ENCODE assay signal across 15 cellular contexts in genomic region chr18:79657342-79657996, GRCh38. TPM values are rescaled to one million over a fixed set of nuclear protein-coding genes. Genes with fewer than 3 reads are reported as not detected.
DNase-seq lines count a peak whose midpoint lies in the region; ATAC-seq and TF ChIP-seq lines count a peak whose summit lies in the region.
"Had no signal": no experiment of that assay in that cellular context is flagged by ENCODE, and none has a peak within 500 bp of the region (broad histone marks: within the 10 kb centered on the region; RNA-seq: fewer than 3 reads in every experiment).

No MANE protein-coding gene starts in this region.

- no peak overlapping the region for H3K14ac ChIP-seq in H9 (ENCODE audit: insufficient read depth, low read length)
- peak overlapping the region; percentile 67 for H3K14ac ChIP-seq in neuronal stem cell (ENCODE audit: low read length)

- H3K4me2 ChIP-seq in H9 (ENCODE audit: insufficient read depth, insufficient read length, low read length) (no peak overlapping the region), neuronal stem cell (ENCODE audit: insufficient read depth, low read length, poor library complexity, severe bottlenecking) (no peak overlapping the region)
- H3K4me2 ChIP-seq: smooth muscle cell had no signal

- no peak overlapping the region for H2BK15ac ChIP-seq in H9 (ENCODE audit: low read depth, low read length)
- H2BK15ac ChIP-seq in neuronal stem cell (ENCODE audit: low read length) = peak overlapping the region; percentile 18

- H3K56ac ChIP-seq in H9 (ENCODE audit: insufficient read length, low read depth, low read length) = no peak overlapping the region

- no peaks in the 10 kb centered on the region for H3K36me3 ChIP-seq in breast epithelium
- H3K36me3 ChIP-seq in neuronal stem cell (replicated peaks in 1 of 2; ENCODE audit: control insufficient read depth in 2 of 2, insufficient read depth in 2 of 2, low read length in 2 of 2) = no peaks in the 10 kb centered on the region
- H3K36me3 ChIP-seq: ovary, stomach had no signal

- no peaks in the 10 kb centered on the region for H3K79me2 ChIP-seq in H9 (ENCODE audit: insufficient read depth, low read length)

- H3K9me3 ChIP-seq in H9 (ENCODE audit: control insufficient read depth, low read depth, low read length) = no peaks in the 10 kb centered on the region
- no peaks in the 10 kb centered on the region for H3K9me3 ChIP-seq in breast epithelium
- peaks cover 0 to 3% of the 10 kb centered on the region in 2 donors for H3K9me3 ChIP-seq in neuronal stem cell (replicated peaks in 1 of 2; ENCODE audit: control insufficient read depth in 2 of 2, insufficient read depth in 1 of 2, low read depth in 1 of 2, low read length in 2 of 2)
- H3K9me3 ChIP-seq: ovary, stomach had no signal

- no CpG with 5 or more reads among the region's 21 CpGs for WGBS in H9 (ENCODE audit: extremely low coverage, insufficient read length, low lambda C conversion rate)
- WGBS in neuronal stem cell (ENCODE audit: extremely low coverage in 2 of 2, insufficient read length in 2 of 2, insufficient replicate concordance in 1 of 2), 2 donors = no CpG with 5 or more reads among the region's 21 CpGs

- TF ChIP-seq CTCF in H9 (conservative IDR thresholded peaks at IDR 0.05) (peak; percentile 22; the same call in 1 of the 3 replicates), breast epithelium (IDR thresholded peaks at IDR 0.05) (peak in 1 of 3 donors; percentile 29), GM20000 (IDR thresholded peaks at IDR 0.05; ENCODE audit: extremely low read depth, missing control alignments) (no peak)

- H3K23me2 ChIP-seq in H9 (ENCODE audit: insufficient read length, low read depth, low read length, poor library complexity, severe bottlenecking) = no peaks in the 10 kb centered on the region

- H3K23ac ChIP-seq in H9 (ENCODE audit: insufficient read length, low read depth, low read length) = no peak overlapping the region
- no peak overlapping the region for H3K23ac ChIP-seq in neuronal stem cell (ENCODE audit: low read depth, low read length, poor library complexity)

- H3K27ac Mint-ChIP-seq in H9 = no peak overlapping the region; a peak in 1 of 7 replicates
- no peak overlapping the region for H3K27ac Mint-ChIP-seq in immature natural killer cell
- H3K27ac Mint-ChIP-seq: activated CD8-positive, alpha-beta memory T cell treated with anti-CD3 and anti-CD28 coated beads, Interleukin-2, amount 10 ng/mL, durations not matched to agents 7 days and 5 days had no signal

- peaks cover 23% of the 10 kb centered on the region for H3K27me3 Mint-ChIP-seq in H9 (ENCODE audit: low read depth)
- peaks cover 5 to 6% (median 6%) of the 10 kb centered on the region in 3 donors for H3K27me3 Mint-ChIP-seq in immature natural killer cell (ENCODE audit: low read depth in 3 of 3)

- no peak overlapping the region for H2BK5ac ChIP-seq in H9 (ENCODE audit: insufficient read length, low read length)
- H2BK5ac ChIP-seq in neuronal stem cell (ENCODE audit: low read length) = peak overlapping the region; percentile 30

- peak; percentile 57 for DNase-seq in H9
- peak; percentile 90 for DNase-seq in NCI-H146 treated with DMSO at 0.1 percent for 48 hours (lab: John Stamatoyannopoulos, UW; ENCODE audit: unreplicated experiment)
- DNase-seq in breast epithelium (ENCODE audit: low spot score in 2 of 2) = peak in 1 of 2 donors; percentile 32
- no peak for DNase-seq in neuronal stem cell (ENCODE audit: low spot score)
- no peak for DNase-seq in immature natural killer cell
- no peak for DNase-seq in GM20000 (ENCODE audit: low spot score)
- DNase-seq: activated CD8-positive, alpha-beta memory T cell treated with anti-CD3 and anti-CD28 coated beads, Interleukin-2, amount 10 ng/mL, durations not matched to agents 7 days and 5 days; activated effector memory CD4-positive, alpha-beta T cell treated with anti-CD3 and anti-CD28 coated beads, Interleukin-2, amount 50 U/mL, for 16 hours; head of caudate nucleus; NCI-H446 treated with DMSO at 0.1 percent for 48 hours; ovary; stomach had no signal

- H3K4ac ChIP-seq in H9 (ENCODE audit: low read depth, low read length) (no peak overlapping the region), neuronal stem cell (ENCODE audit: low read length) (no peak overlapping the region)

- peaks cover 0 to 9% (median 0%) of the 10 kb centered on the region in 3 experiments; a peak in 1 of 7 replicates for H3K36me3 Mint-ChIP-seq in H9 (ENCODE audit: insufficient read depth in 1 of 3, low read depth in 3 of 3)
- H3K36me3 Mint-ChIP-seq in immature natural killer cell = no peaks in the 10 kb centered on the region

- no peaks in the 10 kb centered on the region for H4K20me1 ChIP-seq in H9 (ENCODE audit: control insufficient read depth, insufficient read depth, insufficient read length)

- H2BK12ac ChIP-seq in H9 (ENCODE audit: insufficient read length, low read depth, low read length) (no peak overlapping the region), neuronal stem cell (ENCODE audit: low read length) (no peak overlapping the region)

- H3K4me1 Mint-ChIP-seq in H9 (peaks cover 26 to 29% of the 10 kb centered on the region in 2 experiments), immature natural killer cell (no peaks in the 10 kb centered on the region)

- intact Hi-C loops in breast epithelium (cut with DNase I; ENCODE audit: low total_unique reads) = no loop called here

- H3T11ph ChIP-seq in H9 (ENCODE audit: low read length) = no peak overlapping the region

- H3K4me1 ChIP-seq in H9 (ENCODE audit: insufficient read depth, low read length) (peaks cover 5% of the 10 kb centered on the region; the same call in 1 of the 2 replicates), breast epithelium (no peaks in the 10 kb centered on the region), neuronal stem cell (ENCODE audit: control insufficient read depth in 2 of 2, insufficient read depth in 1 of 2, low read depth in 1 of 2, low read length in 2 of 2) (peaks cover 4 to 11% of the 10 kb centered on the region in 2 donors)

- H3K18ac ChIP-seq in H9 (ENCODE audit: insufficient read length, low read depth, low read length) (no peak overlapping the region), neuronal stem cell (ENCODE audit: low read length) (peak overlapping the region; percentile 89)

- H3K27me3 ChIP-seq in H9 (ENCODE audit: insufficient read depth, low read length) = no peaks in the 10 kb centered on the region
- H3K27me3 ChIP-seq in breast epithelium = no peaks in the 10 kb centered on the region
- peaks cover 0 to 25% (median 0%) of the 10 kb centered on the region in 3 experiments for H3K27me3 ChIP-seq in neuronal stem cell (ENCODE audit: control insufficient read depth in 3 of 3, insufficient read depth in 3 of 3, low read depth in 1 of 3, low read length in 3 of 3)
- H3K27me3 ChIP-seq: ovary had no signal

- H4K91ac ChIP-seq in H9 (ENCODE audit: insufficient read length, low read depth, low read length) (no peak overlapping the region), neuronal stem cell (ENCODE audit: low read depth, low read length, poor library complexity) (no peak overlapping the region)

- H2BK120ac ChIP-seq in H9 (ENCODE audit: low read depth, low read length, poor library complexity, severe bottlenecking) (no peak overlapping the region), neuronal stem cell (ENCODE audit: low read depth, low read length) (no peak overlapping the region)

- H3K4me3 ChIP-seq in breast epithelium (peak overlapping the region in 2 of 3 donors; percentile 31 to 43), neuronal stem cell (ENCODE audit: low read length in 2 of 2) (no peak overlapping the region)
- H3K4me3 ChIP-seq: coronary artery, ovary, smooth muscle cell had no signal

- H2AK5ac ChIP-seq in H9 (ENCODE audit: insufficient read length, low read length) = no peak overlapping the region
- no peak overlapping the region for H2AK5ac ChIP-seq in neuronal stem cell (ENCODE audit: low read depth, low read length)

- H2BK20ac ChIP-seq in H9 (ENCODE audit: low read depth, low read length, poor library complexity, severe bottlenecking) = no peak overlapping the region

- H3K9me3 Mint-ChIP-seq in H9 (peaks cover 3 to 6% of the 10 kb centered on the region in 2 experiments; a peak in 4 of 5 replicates), immature natural killer cell (peaks cover 0 to 2% (median 0%) of the 10 kb centered on the region in 6 donors)

- H3K79me1 ChIP-seq in H9 (ENCODE audit: insufficient read depth, low read depth, low read length, poor library complexity, severe bottlenecking) (no peaks in the 10 kb centered on the region), neuronal stem cell (ENCODE audit: low read depth, low read length) (no peaks in the 10 kb centered on the region)

- peak overlapping the region in 1 of 2 experiments; percentile 37; a peak in 2 of 5 replicates for H3K4me3 Mint-ChIP-seq in H9
- H3K4me3 Mint-ChIP-seq in immature natural killer cell = no peak overlapping the region
- H3K4me3 Mint-ChIP-seq: activated CD8-positive, alpha-beta memory T cell treated with anti-CD3 and anti-CD28 coated beads, Interleukin-2, amount 10 ng/mL, durations not matched to agents 7 days and 5 days had no signal

- TF ChIP-seq POLR2A in breast epithelium (IDR thresholded peaks at IDR 0.05) (no peak), GM18505 (IDR thresholded peaks at IDR 0.05; ENCODE audit: borderline replicate concordance, extremely low read depth, insufficient read depth, insufficient read length) (no peak)

- no peak for ATAC-seq in GM18505 (IDR thresholded peaks at IDR 0.05; ENCODE audit: unreplicated experiment)
- ATAC-seq: activated CD8-positive, alpha-beta memory T cell treated with anti-CD3 and anti-CD28 coated beads, Interleukin-2, amount 10 ng/mL, durations not matched to agents 7 days and 5 days had no signal

- no peak overlapping the region for H4K8ac ChIP-seq in H9 (replicated peaks; ENCODE audit: insufficient read length, low read depth, low read length)
- no peak overlapping the region for H4K8ac ChIP-seq in neuronal stem cell (ENCODE audit: low read depth, low read length)

- no peak overlapping the region for H4K5ac ChIP-seq in H9 (ENCODE audit: insufficient read length, low read depth, low read length)

- H3K9ac ChIP-seq in H9 (ENCODE audit: extremely low read depth, insufficient read length, low read length) (no peak overlapping the region), neuronal stem cell (ENCODE audit: low read depth, low read length, poor library complexity) (peak overlapping the region; percentile 63)

- no peak overlapping the region for H2AFZ ChIP-seq in H9 (ENCODE audit: low read length)
- peak overlapping the region; percentile 63 for H2AFZ ChIP-seq in neuronal stem cell (ENCODE audit: low read length)

- H3K27ac ChIP-seq in H9 (ENCODE audit: insufficient read length, low read depth, low read length) = no peak overlapping the region
- H3K27ac ChIP-seq in breast epithelium = peak overlapping the region; percentile 19 to 25
- H3K27ac ChIP-seq in neuronal stem cell (replicated peaks; ENCODE audit: low read length) = no peak overlapping the region
- H3K27ac ChIP-seq: coronary artery, ovary, stomach had no signal

RNA-seq across cellular contexts. Expression of gene CTDP1, which starts 22.1 kb away (rescaled TPM):
- total RNA-seq in H9 (2021) (31.9 and 33.7 TPM in 2 replicates), breast epithelium (10 to 100 TPM; 15.0 to 21.0 (median 19.9) TPM)
- 10.5 TPM for polyA plus RNA-seq in neuronal stem cell (2013, experiment 1 of 2)
- polyA plus RNA-seq in neuronal stem cell (2013, experiment 2 of 2) = 11.0 TPM
- 10 to 100 TPM in 1 of 3 donors, 1 to 10 TPM in 2; 6.6 to 20.3 (median 9.3) TPM for polyA plus RNA-seq in immature natural killer cell

Comparison
In these comparisons a context has a peak if more than half of its experiments do, and no peak if none do; other contexts are left out.
1. DNase-seq: peak in H9 (single experiment) and NCI-H146 treated with DMSO at 0.1 percent for 48 hours (single experiment); none in neuronal stem cell (single experiment), immature natural killer cell (0 of 3) and GM20000 (single experiment).
2. H3K27ac ChIP-seq: peak in breast epithelium (2 of 2); none in H9 (single experiment) and neuronal stem cell (single experiment).
3. H3K4me3 ChIP-seq: peak in breast epithelium (2 of 3); none in neuronal stem cell (0 of 2).